7 cellular contexts compared by ENCODE assay signal in the genomic region with DNA sequence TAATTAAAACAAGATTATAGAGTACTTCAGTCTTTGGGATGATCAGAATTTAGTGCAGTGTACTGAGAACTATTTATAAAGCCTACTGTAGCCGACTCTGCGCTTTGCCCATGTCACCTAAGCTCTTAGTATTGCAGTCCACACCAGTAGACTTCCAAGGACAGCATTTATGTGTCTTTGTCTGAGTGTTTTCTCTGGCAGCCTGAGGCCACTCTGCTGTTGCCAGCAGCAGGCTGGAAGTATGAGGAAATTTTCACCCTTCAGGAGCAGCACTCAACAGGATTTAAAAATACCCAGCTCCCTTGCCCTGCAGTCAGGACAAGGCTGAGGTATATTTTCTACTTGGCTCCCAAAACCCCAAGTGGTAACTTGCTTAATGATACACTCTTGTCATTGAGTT.
DNase-seq lines count a peak whose midpoint lies in the region; ATAC-seq, FAIRE-seq and TF ChIP-seq lines count a peak whose summit lies in the region.
"Not testable (repeated sequence)": the region's sequence is repeated elsewhere in the genome, so short reads cannot be mapped to it uniquely, and the experiment has no call there.

No MANE protein-coding gene starts in this region.

- not testable (repeated sequence) for H4K20me1 ChIP-seq in H1 (replicated peaks in 1 of 2; ENCODE audit: control insufficient read depth in 1 of 2, insufficient read depth in 2 of 2, low read length in 2 of 2)

- TF ChIP-seq RAD21 in H1 (IDR thresholded peaks at IDR 0.05 in 1 of 2, conservative IDR thresholded peaks at IDR 0.05 in 1 of 2; ENCODE audit: low read depth in 2 of 2, low read length in 2 of 2) = not testable (repeated sequence)

- H3K4me2 ChIP-seq in H1 (ENCODE audit: insufficient read depth in 1 of 2, low read depth in 2 of 2, low read length in 2 of 2) = not testable (repeated sequence)

- not testable (repeated sequence) for H2BK15ac ChIP-seq in H1 (ENCODE audit: low read length)

- not testable (repeated sequence) for H3K9me3 ChIP-seq in H1 (ENCODE audit: insufficient read depth in 2 of 2, low read depth in 1 of 2, low read length in 1 of 2); pancreas

- H2AFZ ChIP-seq in H1 (ENCODE audit: low read length) = not testable (repeated sequence)

- not testable (repeated sequence) for H4K5ac ChIP-seq in H1 (ENCODE audit: insufficient read length, low read depth, low read length)

- not testable (repeated sequence) for H2BK120ac ChIP-seq in H1 (replicated peaks; ENCODE audit: low read depth, low read length)

- not testable (repeated sequence) for H3K18ac ChIP-seq in H1 (ENCODE audit: extremely low read depth, low read length)

- H3K4ac ChIP-seq in H1 (replicated peaks; ENCODE audit: insufficient read length, low read depth, low read length) = not testable (repeated sequence)

- POLR2A ChIA-PET in H1 (lab: Charles Lee; ENCODE audit: partially characterized antibody) = not testable (repeated sequence)

- not testable (repeated sequence) for TF ChIP-seq POLR2A in NB4 (IDR thresholded peaks at IDR 0.05; ENCODE audit: extremely low read depth, insufficient read length); H1 (IDR thresholded peaks at IDR 0.05; ENCODE audit: control extremely low read depth in 1 of 2, low read depth in 2 of 2, low read length in 2 of 2)

- DNase-seq in EL = peak; percentile 23
- peak; percentile 8 for DNase-seq in NB4 (ENCODE audit: low read depth)
- not testable (repeated sequence) for DNase-seq in H1 (ENCODE audit: low read depth in 1 of 2, low spot score in 2 of 2); left lobe of liver (ENCODE audit: low spot score); pancreas
- DNase-seq in glomerular visceral epithelial cell (ENCODE audit: extremely low spot score) = peak; percentile 7

- CTCF ChIA-PET in H1 (lab: Charles Lee; ENCODE audit: partially characterized antibody) = not testable (repeated sequence)

- not testable (repeated sequence) for H3K4me1 ChIP-seq in H1 (replicated peaks in 1 of 4; ENCODE audit: control insufficient read depth in 3 of 4, insufficient read depth in 4 of 4, low read length in 3 of 4); pancreas

- not testable (repeated sequence) for TF ChIP-seq EP300 in H1 (IDR thresholded peaks at IDR 0.05; ENCODE audit: borderline replicate concordance in 1 of 2, low read depth in 2 of 2, low read length in 2 of 2)

- not testable (repeated sequence) for H3K23ac ChIP-seq in H1 (ENCODE audit: insufficient read length)

- not testable (repeated sequence) for H2BK20ac ChIP-seq in H1 (ENCODE audit: low read length)

- H4K91ac ChIP-seq in H1 (replicated peaks; ENCODE audit: insufficient read length, low read length) = not testable (repeated sequence)

- not testable (repeated sequence) for TF ChIP-seq CTCF in NB4 (IDR thresholded peaks at IDR 0.05; ENCODE audit: low read depth, low read length); H1 (IDR thresholded peaks at IDR 0.05; ENCODE audit: control extremely low read depth in 1 of 3, insufficient read depth in 1 of 3, low read depth in 1 of 3, low read length in 3 of 3); pancreas (IDR thresholded peaks at IDR 0.05)

- H3K4me3 ChIP-seq in NB4 (ENCODE audit: low read depth, low read length); H1 (ENCODE audit: extremely low read depth in 1 of 4, insufficient read depth in 2 of 4, low read depth in 3 of 4, low read length in 4 of 4); pancreas: not testable (repeated sequence)

- H4K8ac ChIP-seq in H1 (ENCODE audit: extremely low read depth, insufficient read depth, low read length) = not testable (repeated sequence)

- H3K56ac ChIP-seq in H1 (replicated peaks; ENCODE audit: insufficient read length, low read depth, low read length) = not testable (repeated sequence)

- not testable (repeated sequence) for H2BK12ac ChIP-seq in H1 (ENCODE audit: low read depth, low read length)

- H3K9ac ChIP-seq in H1 (replicated peaks in 1 of 4; ENCODE audit: extremely low read depth in 1 of 4, low read depth in 3 of 4, low read length in 3 of 4) = not testable (repeated sequence)

- not testable (repeated sequence) for H3K36me3 ChIP-seq in H1 (ENCODE audit: control insufficient read depth in 2 of 4, insufficient read depth in 4 of 4, low read length in 3 of 4); pancreas

- intact Hi-C loops in pancreas (cut with DNase I) = not testable (repeated sequence)

- not testable (repeated sequence) for H3K79me1 ChIP-seq in H1 (ENCODE audit: low read depth, low read length)

- H3K23me2 ChIP-seq in H1 (ENCODE audit: low read depth, low read length) = not testable (repeated sequence)

- FAIRE-seq in H1 (lab: Jason Lieb, UNC) = peak; percentile 42
- FAIRE-seq in pancreas (lab: Jason Lieb, UNC) = not testable (repeated sequence)

- H3K27ac ChIP-seq in H1 (ENCODE audit: low read depth, low read length); pancreas: not testable (repeated sequence)

- 100% methylated on average over 2 of the region's 2 CpGs; no CpG with 5 or more reads in 1 of the 2 experiments for WGBS in H1 (ENCODE audit: extremely low coverage in 1 of 2, insufficient coverage in 1 of 2, insufficient read length in 1 of 2, insufficient replicate concordance in 2 of 2, low coverage in 1 of 2, low lambda C conversion rate in 2 of 2, missing lambda C conversion rate in 1 of 2), 2 experiments
- WGBS in pancreas, 2 donors = 67 to 69% methylated on average over 2 of the region's 2 CpGs

- not testable (repeated sequence) for H3K14ac ChIP-seq in H1 (ENCODE audit: insufficient read length)

- not testable (repeated sequence) for H3K27me3 ChIP-seq in H1 (replicated peaks in 1 of 4; ENCODE audit: control insufficient read depth in 3 of 4, extremely low read depth in 1 of 4, insufficient read depth in 3 of 4, low read length in 3 of 4); pancreas

- not testable (repeated sequence) for H2AK5ac ChIP-seq in H1 (ENCODE audit: low read depth, low read length)

- H3K79me2 ChIP-seq in H1 (ENCODE audit: control insufficient read depth in 1 of 2, insufficient read depth in 2 of 2, low read length in 2 of 2) = not testable (repeated sequence)

- not testable (repeated sequence) for H2BK5ac ChIP-seq in H1 (ENCODE audit: low read depth, low read length)

- ATAC-seq in SK-N-SH treated with all-trans-retinoic acid at 6 μM for 48 hours = peak; percentile 57
- ATAC-seq in left lobe of liver = peak; percentile 80
- ATAC-seq in pancreas = peak in 3 of 4 donors; percentile 56 to 70 (median 61)
